8 cellular contexts compared by ENCODE assay signal in genomic region chr5:175479125-175479881, GRCh38. TPM values are rescaled to one million over a fixed set of nuclear protein-coding genes. Genes with fewer than 3 reads are reported as not detected.
A peak's percentile ranks its signal among the peaks of the same experiment; 100 is the strongest.
DNase-seq lines count a peak whose midpoint lies in the region; ATAC-seq and TF ChIP-seq lines count a peak whose summit lies in the region.

No MANE protein-coding gene starts in this region.

- ATAC-seq in CD4-positive, CD25-positive, alpha-beta regulatory T cell (ENCODE audit: low read depth in 2 of 2), result peak; percentile 11 to 44

- peak overlapping the region; percentile 89 to 99 (median 95) for H3K27ac Mint-ChIP-seq in CD4-positive, CD25-positive, alpha-beta regulatory T cell
- peak overlapping the region; percentile 95 for H3K27ac Mint-ChIP-seq in progenitor cell of endocrine pancreas

- H3K9me3 ChIP-seq in CD4-positive, CD25-positive, alpha-beta regulatory T cell (ENCODE audit: control insufficient read depth in 2 of 2, low read length in 2 of 2), result no peaks in the 10 kb centered on the region
- H3K9me3 ChIP-seq in SJSA1 (replicated peaks), result no peaks in the 10 kb centered on the region

- peak overlapping the region; percentile 98 for H3K4me3 ChIP-seq in CD4-positive, CD25-positive, alpha-beta regulatory T cell (ENCODE audit: low read depth, low read length)
- H3K4me3 ChIP-seq in H7 (ENCODE audit: insufficient read depth, low read depth, low read length) (peak overlapping the region; percentile 91), SJSA1 (peak overlapping the region; percentile 99), fibroblast of mammary gland (ENCODE audit: control insufficient read depth, low read depth, low read length) (peak overlapping the region; percentile 74)

- H3K36me3 Mint-ChIP-seq in CD4-positive, CD25-positive, alpha-beta regulatory T cell, result peaks cover 20% of the 10 kb centered on the region
- H3K36me3 Mint-ChIP-seq in progenitor cell of endocrine pancreas (ENCODE audit: insufficient read depth), result peaks cover 22% of the 10 kb centered on the region

- H3K4me3 Mint-ChIP-seq in CD4-positive, CD25-positive, alpha-beta regulatory T cell, result peak overlapping the region; percentile 96 to 97 (median 97)
- peak overlapping the region; percentile 96 for H3K4me3 Mint-ChIP-seq in progenitor cell of endocrine pancreas (ENCODE audit: low read depth)

- DNase-seq in CD4-positive, CD25-positive, alpha-beta regulatory T cell, result peak in 2 of 3 donors; percentile 34 to 59
- DNase-seq in H7, result peak; percentile 62
- DNase-seq in SJSA1 (ENCODE audit: low read depth in 1 of 2, low spot score in 2 of 2), result no peak
- DNase-seq in fibroblast of mammary gland (ENCODE audit: low read depth), result no peak
- no peak for DNase-seq in progenitor cell of endocrine pancreas (ENCODE audit: low spot score, unreplicated experiment)
- no peak for DNase-seq in NCI-H2081 treated with DMSO at 0.1 percent for 48 hours (lab: John Stamatoyannopoulos, UW)
- no peak for DNase-seq in NCI-H748 treated with DMSO at 0.1 percent for 48 hours (lab: John Stamatoyannopoulos, UW)
- DNase-seq in NCI-H446 (lab: John Stamatoyannopoulos, UW), result no peak

- H3K36me3 ChIP-seq in CD4-positive, CD25-positive, alpha-beta regulatory T cell (ENCODE audit: control insufficient read depth, insufficient read depth, low read length), result peaks cover 11% of the 10 kb centered on the region
- H3K36me3 ChIP-seq in H7 (replicated peaks; ENCODE audit: control insufficient read depth, insufficient read depth, low read length) (no peaks in the 10 kb centered on the region; the same call in none of the 2 replicates), SJSA1 (peaks cover 51% of the 10 kb centered on the region)

- H3K4me1 ChIP-seq in CD4-positive, CD25-positive, alpha-beta regulatory T cell (ENCODE audit: control insufficient read depth, insufficient read depth, low read length, poor library complexity, severe bottlenecking), result peaks cover 50% of the 10 kb centered on the region
- peaks cover 11% of the 10 kb centered on the region for H3K4me1 ChIP-seq in SJSA1 (replicated peaks)

- peak overlapping the region; percentile 64 for H3K27ac ChIP-seq in CD4-positive, CD25-positive, alpha-beta regulatory T cell (ENCODE audit: insufficient read depth, low read length, poor library complexity, severe bottlenecking)
- H3K27ac ChIP-seq in SJSA1, result peak overlapping the region; percentile 72

- H3K9me3 Mint-ChIP-seq in CD4-positive, CD25-positive, alpha-beta regulatory T cell, result peaks cover 0 to 2% (median 0%) of the 10 kb centered on the region in 7 donors
- H3K9me3 Mint-ChIP-seq in progenitor cell of endocrine pancreas (ENCODE audit: low read depth), result no peaks in the 10 kb centered on the region

- H3K27me3 ChIP-seq in CD4-positive, CD25-positive, alpha-beta regulatory T cell (ENCODE audit: control insufficient read depth, insufficient read depth, low read length), result no peaks in the 10 kb centered on the region
- H3K27me3 ChIP-seq in H7 (ENCODE audit: control insufficient read depth, insufficient read depth, low read length), result peaks cover 6% of the 10 kb centered on the region; the same call in 1 of the 2 replicates
- H3K27me3 ChIP-seq in SJSA1 (replicated peaks), result no peaks in the 10 kb centered on the region

- peaks cover 6% of the 10 kb centered on the region for H3K27me3 Mint-ChIP-seq in CD4-positive, CD25-positive, alpha-beta regulatory T cell
- H3K27me3 Mint-ChIP-seq in progenitor cell of endocrine pancreas, result peaks cover 25% of the 10 kb centered on the region

- peaks cover 24 to 59% (median 50%) of the 10 kb centered on the region in 4 donors for H3K4me1 Mint-ChIP-seq in CD4-positive, CD25-positive, alpha-beta regulatory T cell
- H3K4me1 Mint-ChIP-seq in progenitor cell of endocrine pancreas (ENCODE audit: low read depth), result peaks cover 21% of the 10 kb centered on the region

- TF ChIP-seq CTCF in fibroblast of mammary gland (conservative IDR thresholded peaks at IDR 0.05; ENCODE audit: control insufficient read depth, insufficient read depth, low read depth, low read length) (no peak), progenitor cell of endocrine pancreas (IDR thresholded peaks at IDR 0.05; ENCODE audit: unreplicated experiment) (no peak)

RNA-seq across cellular contexts. Expression of gene SFXN1, which starts 0.9 kb away (rescaled TPM):
- total RNA-seq in CD4-positive, CD25-positive, alpha-beta regulatory T cell, result 82.3 TPM
- polyA plus RNA-seq in CD4-positive, CD25-positive, alpha-beta regulatory T cell, result 10 to 100 TPM; 63.5 to 83.8 (median 76.0) TPM
- 104 and 115 TPM in 2 replicates for total RNA-seq in H7 (2014; rRNA removed; shearing (Covaris generic))
- 147 and 207 TPM in 2 replicates for total RNA-seq in SJSA1 (2014; rRNA removed; shearing (Covaris generic))
- 73.2 and 83.7 TPM in 2 replicates for total RNA-seq in progenitor cell of endocrine pancreas

RNA-seq across cellular contexts. Expression of gene DRD1, which starts 35.3 kb away (rescaled TPM):
- total RNA-seq in CD4-positive, CD25-positive, alpha-beta regulatory T cell, result not detected
- not detected for polyA plus RNA-seq in CD4-positive, CD25-positive, alpha-beta regulatory T cell
- 0.10 TPM in 1 of 2 replicates, not detected in the other for total RNA-seq in H7 (2014; rRNA removed; shearing (Covaris generic))
- 10.0 and 14.0 TPM in 2 replicates for total RNA-seq in SJSA1 (2014; rRNA removed; shearing (Covaris generic))
- not detected in 2 replicates for total RNA-seq in progenitor cell of endocrine pancreas

Comparison
In these comparisons a context has a peak if more than half of its experiments do, and no peak if none do; other contexts are left out.
1. DNase-seq: peak in CD4-positive, CD25-positive, alpha-beta regulatory T cell (2 of 3) and H7 (single experiment); none in SJSA1 (0 of 2), fibroblast of mammary gland (single experiment), progenitor cell of endocrine pancreas (single experiment), NCI-H2081 treated with DMSO at 0.1 percent for 48 hours (single experiment), NCI-H748 treated with DMSO at 0.1 percent for 48 hours (single experiment) and NCI-H446 (0 of 2).
2. Peak in every context shown above with its lines, with median percentiles within 50 percentile points of each other: H3K4me3 ChIP-seq.